9 cellular contexts compared by ENCODE assay signal in genomic region chr1:119372493-119373086, GRCh38. TPM values are rescaled to one million over a fixed set of nuclear protein-coding genes. Genes with fewer than 3 reads are reported as not detected.
DNase-seq lines count a peak whose midpoint lies in the region; ATAC-seq lines count a peak whose summit lies in the region.
"Had no signal": no experiment of that assay in that cellular context is flagged by ENCODE, and none has a peak within 500 bp of the region (broad histone marks: within the 10 kb centered on the region; RNA-seq: fewer than 3 reads in every experiment).

No MANE protein-coding gene starts in this region.

- no peak overlapping the region for H3K27ac ChIP-seq in right cardiac atrium (ENCODE audit: low read length)

- no peaks in the 10 kb centered on the region for H3K4me1 ChIP-seq in right cardiac atrium (ENCODE audit: control insufficient read depth, insufficient read depth, low read length)

- H3K9me3 ChIP-seq in right cardiac atrium (ENCODE audit: control insufficient read depth, low read length), result no peaks in the 10 kb centered on the region

- DNase-seq in 8988T, result peak; percentile 9
- peak; percentile 13 to 63 for DNase-seq in SHP77 (lab: John Stamatoyannopoulos, UW)
- peak; percentile 90 for DNase-seq in left kidney (ENCODE audit: low read depth, low spot score)
- DNase-seq in activated CD8-positive, alpha-beta memory T cell treated with anti-CD3 and anti-CD28 coated beads, Interleukin-2, amount 50 U/mL, for 4 hours, result no peak
- no peak for DNase-seq in right cardiac atrium
- no peak for DNase-seq in NCI-H1694 (lab: John Stamatoyannopoulos, UW)
- DNase-seq: activated naive CD8-positive, alpha-beta T cell treated with anti-CD3 and anti-CD28 coated beads, Interleukin-2, amount 10 ng/mL, durations not matched to agents 7 days and 5 days had no signal

- 33% methylated on average over 6 of the region's 6 CpGs for WGBS in right cardiac atrium

- peak; percentile 70 for ATAC-seq in GM18517 (IDR thresholded peaks at IDR 0.05; ENCODE audit: unreplicated experiment)
- peak; percentile 60 for ATAC-seq in HG03103 (IDR thresholded peaks at IDR 0.05; ENCODE audit: low read depth, unreplicated experiment)
- ATAC-seq in right cardiac atrium, result no peak

- intact Hi-C loops in right cardiac atrium (cut with DNase I), result loop anchor here in 1 of 4 donors (5.0 kb wide), 1 partner anchor 85 kb away; no protein-coding TSS in a partner anchor

- H3K4me3 ChIP-seq in right cardiac atrium (ENCODE audit: low read length), result no peak overlapping the region

- H3K27me3 ChIP-seq in right cardiac atrium (ENCODE audit: control insufficient read depth, insufficient read depth), result no peaks in the 10 kb centered on the region

RNA-seq across cellular contexts. Expression of gene HAO2, which starts 4.0 kb away (rescaled TPM):
- total RNA-seq in right cardiac atrium, result not detected
- polyA plus RNA-seq in right cardiac atrium, result not detected
- total RNA-seq: activated naive CD8-positive, alpha-beta T cell treated with anti-CD3 and anti-CD28 coated beads, Interleukin-2, amount 10 ng/mL, durations not matched to agents 7 days and 5 days had no signal

RNA-seq across cellular contexts. Expression of gene HSD3B2, which starts 42.4 kb away (rescaled TPM):
- total RNA-seq in right cardiac atrium, result under 1 TPM in 1 of 4 donors, not detected in 3; 0.11 TPM
- polyA plus RNA-seq in right cardiac atrium, result not detected
- total RNA-seq: activated naive CD8-positive, alpha-beta T cell treated with anti-CD3 and anti-CD28 coated beads, Interleukin-2, amount 10 ng/mL, durations not matched to agents 7 days and 5 days had no signal

Comparison
In these comparisons a context has a peak if more than half of its experiments do, and no peak if none do; other contexts are left out.
1. DNase-seq: peak in 8988T (single experiment), SHP77 (2 of 2) and left kidney (single experiment); none in activated CD8-positive, alpha-beta memory T cell treated with anti-CD3 and anti-CD28 coated beads, Interleukin-2, amount 50 U/mL, for 4 hours (single experiment), right cardiac atrium (0 of 3) and NCI-H1694 (single experiment).
2. ATAC-seq: peak in GM18517 (single experiment) and HG03103 (single experiment); none in right cardiac atrium (0 of 2).